24 cellular contexts compared by ENCODE assay signal in the genomic region with DNA sequence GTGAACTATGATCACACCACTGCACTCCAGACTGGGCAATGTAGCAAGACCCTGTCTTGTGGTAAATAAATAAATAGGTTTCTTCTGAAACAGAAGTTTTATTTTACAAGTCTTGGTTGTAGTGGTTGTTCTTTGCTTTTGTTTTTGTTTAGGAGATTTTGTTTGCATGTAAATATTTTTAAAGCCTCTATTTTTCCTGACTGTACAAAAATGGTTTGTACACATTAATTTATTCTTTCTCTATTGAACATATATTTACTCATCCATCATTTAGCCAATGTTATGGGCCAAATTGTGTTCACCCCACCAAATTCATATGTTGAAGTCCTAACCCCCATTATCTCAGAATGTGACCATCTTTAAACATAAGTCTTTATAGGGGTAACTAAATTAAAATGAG.
DNase-seq lines count a peak whose midpoint lies in the region; ATAC-seq, FAIRE-seq and TF ChIP-seq lines count a peak whose summit lies in the region.
"Had no signal": no experiment of that assay in that cellular context is flagged by ENCODE, and none has a peak within 500 bp of the region (broad histone marks: within the 10 kb centered on the region; RNA-seq: fewer than 3 reads in every experiment).

No MANE protein-coding gene starts in this region.

- H3K18ac ChIP-seq in IMR-90 (ENCODE audit: low read depth, low read length) (no peak overlapping the region), H1 (ENCODE audit: extremely low read depth, low read length) (no peak overlapping the region)

- H3K79me1 ChIP-seq in IMR-90 (ENCODE audit: low read depth in 1 of 2, low read length in 2 of 2) (no peaks in the 10 kb centered on the region), H1 (ENCODE audit: low read depth, low read length) (no peaks in the 10 kb centered on the region)

- TF ChIP-seq RAD21 in A549 (conservative IDR thresholded peaks at IDR 0.05 in 1 of 2, IDR thresholded peaks at IDR 0.05 in 1 of 2): no peak
- TF ChIP-seq RAD21 in IMR-90 (IDR thresholded peaks at IDR 0.05; ENCODE audit: low read length): no peak
- TF ChIP-seq RAD21 in H1 (IDR thresholded peaks at IDR 0.05 in 1 of 2, conservative IDR thresholded peaks at IDR 0.05 in 1 of 2; ENCODE audit: low read depth in 2 of 2, low read length in 2 of 2): no peak

- in situ Hi-C loops in IMR-90 (cut with MboI; ENCODE audit: low sequenced_read_pairs): no loop called here

- BruUV-seq in IMR-90 (replicated peaks; lab: Mats Ljungman, UMichigan): no TSS peak

- no peak overlapping the region for H2AFZ ChIP-seq in IMR-90 (replicated peaks; ENCODE audit: low read length, poor library complexity)
- no peak overlapping the region for H2AFZ ChIP-seq in H1 (ENCODE audit: low read length)

- H2BK5ac ChIP-seq in IMR-90 (ENCODE audit: low read depth, low read length, poor library complexity, severe bottlenecking) (no peak overlapping the region), H1 (ENCODE audit: low read depth, low read length) (no peak overlapping the region)

- H3K36me3 ChIP-seq in IMR-90 (ENCODE audit: control insufficient read depth, insufficient read depth, low read length) (no peaks in the 10 kb centered on the region), H1 (ENCODE audit: control insufficient read depth in 2 of 4, insufficient read depth in 4 of 4, low read length in 3 of 4) (no peaks in the 10 kb centered on the region)
- H3K36me3 ChIP-seq: BLaER1 treated with 17β-estradiol and CSF1 and Interleukin-3, amounts not matched to agents 10 nM and 100 nM had no signal

- TF ChIP-seq EP300 in A549 (IDR thresholded peaks at IDR 0.05): no peak
- TF ChIP-seq EP300 in H1 (IDR thresholded peaks at IDR 0.05; ENCODE audit: borderline replicate concordance in 1 of 2, low read depth in 2 of 2, low read length in 2 of 2): no peak

- POLR2A ChIA-PET in A549 (lab: Yijun Ruan, JAX): no interaction called here
- POLR2A ChIA-PET in IMR-90 (lab: Charles Lee; ENCODE audit: unreplicated experiment): no interaction called here
- POLR2A ChIA-PET in H1 (lab: Charles Lee; ENCODE audit: partially characterized antibody): no interaction called here

- H3K23ac ChIP-seq in IMR-90 (ENCODE audit: low read depth, low read length): no peak overlapping the region
- no peak overlapping the region for H3K23ac ChIP-seq in H1 (ENCODE audit: insufficient read length)

- no peak for ATAC-seq in A549
- no peak for ATAC-seq in IMR-90 (ENCODE audit: low read depth)
- ATAC-seq: CD8-positive, alpha-beta T cell; GM12878 had no signal

- dilution Hi-C loops in IMR-90 (cut with HindIII; ENCODE audit: low sequenced_read_pairs, unreplicated experiment): no loop called here

- no peak overlapping the region for H3K9ac ChIP-seq in IMR-90 (ENCODE audit: low read depth, low read length)
- no peak overlapping the region for H3K9ac ChIP-seq in H1 (replicated peaks in 1 of 4; ENCODE audit: extremely low read depth in 1 of 4, low read depth in 3 of 4, low read length in 3 of 4)
- H3K9ac ChIP-seq: BLaER1 treated with 17β-estradiol and CSF1 and Interleukin-3, amounts not matched to agents 10 nM and 100 nM had no signal

- no peaks in the 10 kb centered on the region for H3K4me1 ChIP-seq in A549
- no peaks in the 10 kb centered on the region for H3K4me1 ChIP-seq in IMR-90 (ENCODE audit: control insufficient read depth, insufficient read depth, low read length)
- no peaks in the 10 kb centered on the region for H3K4me1 ChIP-seq in H1 (replicated peaks in 1 of 4; ENCODE audit: control insufficient read depth in 3 of 4, insufficient read depth in 4 of 4, low read length in 3 of 4)
- H3K4me1 ChIP-seq: BLaER1 treated with 17β-estradiol and CSF1 and Interleukin-3, amounts not matched to agents 10 nM and 100 nM; Caco-2 had no signal

- H3K23me2 ChIP-seq in H1 (ENCODE audit: low read depth, low read length): no peaks in the 10 kb centered on the region; the same call in 1 of the 2 replicates

- no peaks in the 10 kb centered on the region for H3K9me1 ChIP-seq in IMR-90 (ENCODE audit: insufficient read depth, low read length)

- no peak overlapping the region for H2BK12ac ChIP-seq in H1 (ENCODE audit: low read depth, low read length)

- H4K20me1 ChIP-seq in IMR-90 (ENCODE audit: insufficient read depth, low read length): no peaks in the 10 kb centered on the region
- no peaks in the 10 kb centered on the region for H4K20me1 ChIP-seq in H1 (replicated peaks in 1 of 2; ENCODE audit: control insufficient read depth in 1 of 2, insufficient read depth in 2 of 2, low read length in 2 of 2)
- H4K20me1 ChIP-seq: BLaER1 treated with 17β-estradiol and CSF1 and Interleukin-3, amounts not matched to agents 10 nM and 100 nM had no signal

- H2BK20ac ChIP-seq in IMR-90 (ENCODE audit: low read depth, low read length) (no peak overlapping the region), H1 (ENCODE audit: low read length) (no peak overlapping the region)

- no peak for TF ChIP-seq POLR2A in A549 (IDR thresholded peaks at IDR 0.05; ENCODE audit: low read length)
- no peak for TF ChIP-seq POLR2A in IMR-90 (IDR thresholded peaks at IDR 0.05; ENCODE audit: low read depth, low read length)
- no peak for TF ChIP-seq POLR2A in H1 (IDR thresholded peaks at IDR 0.05; ENCODE audit: control extremely low read depth in 1 of 2, low read depth in 2 of 2, low read length in 2 of 2)

- H3K14ac ChIP-seq in IMR-90 (replicated peaks; ENCODE audit: low read depth, low read length) (no peak overlapping the region), H1 (ENCODE audit: insufficient read length) (no peak overlapping the region)

- no peak overlapping the region for H2AK9ac ChIP-seq in IMR-90 (replicated peaks; ENCODE audit: low read depth, low read length, poor library complexity)

- no peaks in the 10 kb centered on the region; the same call in 1 of the 2 replicates for H3K27me3 ChIP-seq in IMR-90 (ENCODE audit: control insufficient read depth, insufficient read depth, low read length)
- no peaks in the 10 kb centered on the region for H3K27me3 ChIP-seq in H1 (replicated peaks in 1 of 4; ENCODE audit: control insufficient read depth in 3 of 4, extremely low read depth in 1 of 4, insufficient read depth in 3 of 4, low read length in 3 of 4)
- H3K27me3 ChIP-seq: BLaER1 treated with 17β-estradiol and CSF1 and Interleukin-3, amounts not matched to agents 10 nM and 100 nM had no signal

- H3K56ac ChIP-seq in IMR-90 (ENCODE audit: extremely low read depth, insufficient read depth, low read length): no peak overlapping the region
- no peak overlapping the region for H3K56ac ChIP-seq in H1 (replicated peaks; ENCODE audit: insufficient read length, low read depth, low read length)

- TF ChIP-seq CTCF in A549 (IDR thresholded peaks at IDR 0.05) (no peak), IMR-90 (conservative IDR thresholded peaks at IDR 0.05; ENCODE audit: low read depth, low read length) (no peak), H1 (IDR thresholded peaks at IDR 0.05; ENCODE audit: control extremely low read depth in 1 of 3, insufficient read depth in 1 of 3, low read depth in 1 of 3, low read length in 3 of 3) (no peak)

- intact Hi-C loops in IMR-90 (cut with micrococcal nuclease): no loop called here

- H3K9me3 ChIP-seq in A549 (no peaks in the 10 kb centered on the region; the same call in 2 of the 3 replicates), IMR-90 (ENCODE audit: control insufficient read depth, insufficient read depth, low read length) (no peaks in the 10 kb centered on the region), H1 (ENCODE audit: insufficient read depth in 2 of 2, low read depth in 1 of 2, low read length in 1 of 2) (no peaks in the 10 kb centered on the region)
- H3K9me3 ChIP-seq: BLaER1 treated with 17β-estradiol and CSF1 and Interleukin-3, amounts not matched to agents 10 nM and 100 nM; Caco-2 had no signal

- no peak overlapping the region for H3K4me3 ChIP-seq in A549
- no peak overlapping the region for H3K4me3 ChIP-seq in IMR-90 (ENCODE audit: insufficient read depth, low read depth, low read length)
- no peak overlapping the region for H3K4me3 ChIP-seq in H1 (ENCODE audit: extremely low read depth in 1 of 4, insufficient read depth in 2 of 4, low read depth in 3 of 4, low read length in 4 of 4)
- H3K4me3 ChIP-seq: BLaER1 treated with 17β-estradiol and CSF1 and Interleukin-3, amounts not matched to agents 10 nM and 100 nM; GM12878 had no signal

- FAIRE-seq in A549 (lab: Jason Lieb, UNC) (no peak), H1 (lab: Jason Lieb, UNC) (no peak)
- FAIRE-seq: A204.1, GM12878, GM12892, GM18507 had no signal

- DNase-seq in A549 (ENCODE audit: low read depth in 1 of 2, low spot score in 1 of 2) (no peak), IMR-90 (no peak), H1 (ENCODE audit: low read depth in 1 of 2, low spot score in 2 of 2) (no peak), D341Med (ENCODE audit: low spot score) (no peak), dedifferentiated amniotic fluid mesenchymal stem cell (ENCODE audit: extremely low spot score) (no peak)
- DNase-seq: 8988T; AML-193; Caco-2; Calu3; CD4-positive, alpha-beta T cell; CD8-positive, alpha-beta T cell; DMS 273 treated with DMSO at 0.1 percent for 48 hours; DMS153; DMS53; DMS79; DND-41; EL; GDM1 had no signal

- H4K91ac ChIP-seq in IMR-90 (ENCODE audit: insufficient read depth, low read depth, low read length) (no peak overlapping the region), H1 (replicated peaks; ENCODE audit: insufficient read length, low read length) (no peak overlapping the region)

- no peak overlapping the region for H4K8ac ChIP-seq in IMR-90 (ENCODE audit: low read depth in 2 of 2, low read length in 2 of 2)
- no peak overlapping the region for H4K8ac ChIP-seq in H1 (ENCODE audit: extremely low read depth, insufficient read depth, low read length)

- H2AK5ac ChIP-seq in IMR-90 (ENCODE audit: low read depth, low read length) (no peak overlapping the region), H1 (ENCODE audit: low read depth, low read length) (no peak overlapping the region)

- H2BK120ac ChIP-seq in IMR-90 (ENCODE audit: low read depth, low read length): no peak overlapping the region
- no peak overlapping the region for H2BK120ac ChIP-seq in H1 (replicated peaks; ENCODE audit: low read depth, low read length)

- H3K4ac ChIP-seq in IMR-90 (ENCODE audit: low read depth, low read length) (no peak overlapping the region), H1 (replicated peaks; ENCODE audit: insufficient read length, low read depth, low read length) (no peak overlapping the region)

- H2BK15ac ChIP-seq in IMR-90 (ENCODE audit: low read depth, low read length): no peak overlapping the region
- H2BK15ac ChIP-seq in H1 (ENCODE audit: low read length): no peak overlapping the region

- no peak overlapping the region for H3K4me2 ChIP-seq in A549
- no peak overlapping the region for H3K4me2 ChIP-seq in IMR-90 (ENCODE audit: low read depth, low read length)
- no peak overlapping the region for H3K4me2 ChIP-seq in H1 (ENCODE audit: insufficient read depth in 1 of 2, low read depth in 2 of 2, low read length in 2 of 2)
- H3K4me2 ChIP-seq: BLaER1 treated with 17β-estradiol and CSF1 and Interleukin-3, amounts not matched to agents 10 nM and 100 nM had no signal

- H3K27ac ChIP-seq in A549: no peak overlapping the region
- H3K27ac ChIP-seq in IMR-90 (ENCODE audit: insufficient read depth, low read length): no peak overlapping the region
- H3K27ac ChIP-seq in H1 (ENCODE audit: low read depth, low read length): no peak overlapping the region
- H3K27ac ChIP-seq: BLaER1 treated with 17β-estradiol and CSF1 and Interleukin-3, amounts not matched to agents 10 nM and 100 nM; C4-2B had no signal

- H3K79me2 ChIP-seq in H1 (ENCODE audit: control insufficient read depth in 1 of 2, insufficient read depth in 2 of 2, low read length in 2 of 2): no peaks in the 10 kb centered on the region

- CTCF ChIA-PET in A549 (lab: Yijun Ruan, JAX) (interaction anchor here (0.6 kb wide), 1 partner anchor 48 kb away, joined by 3 read pairs; no protein-coding TSS in a partner anchor), IMR-90 (lab: Yijun Ruan, JAX) (interaction anchor here (0.7 kb wide), 1 partner anchor 21 kb away, joined by 3 read pairs; no protein-coding TSS in a partner anchor), H1 (lab: Charles Lee; ENCODE audit: partially characterized antibody) (no interaction called here)

- no peak overlapping the region for H4K5ac ChIP-seq in IMR-90 (ENCODE audit: low read depth, low read length)
- H4K5ac ChIP-seq in H1 (ENCODE audit: insufficient read length, low read depth, low read length): no peak overlapping the region
